ENCODE assay signal across 21 cellular contexts in genomic region chr22:37470087-37470445, GRCh38. TPM values are rescaled to one million over a fixed set of nuclear protein-coding genes. Genes with fewer than 3 reads are reported as not detected.
"Had no signal": no experiment of that assay in that cellular context is flagged by ENCODE, and none has a peak within 500 bp of the region (broad histone marks: within the 10 kb centered on the region; RNA-seq: fewer than 3 reads in every experiment).

No MANE protein-coding gene starts in this region.

- H3K9me3 Mint-ChIP-seq: activated B cell treated with CpG ODN at 0.5 μM for 24 hours; activated CD4-positive, alpha-beta T cell treated with anti-CD3 and anti-CD28 coated beads, Interleukin-2, amount 10 ng/mL, durations not matched to agents 24 days and 14 days; activated naive CD4-positive, alpha-beta T cell treated with anti-CD3 and anti-CD28 coated beads, Interleukin-2, amount 50 U/mL, for 72 hours; activated naive CD8-positive, alpha-beta T cell treated with anti-CD3 and anti-CD28 coated beads, Interleukin-2, amount 50 U/mL, for 24 hours had no signal

- H3K27ac Mint-ChIP-seq: activated B cell treated with CpG ODN at 0.5 μM for 24 hours; activated CD4-positive, alpha-beta T cell treated with anti-CD3 and anti-CD28 coated beads, Interleukin-2, amount 10 ng/mL, durations not matched to agents 24 days and 14 days; activated naive CD8-positive, alpha-beta T cell treated with anti-CD3 and anti-CD28 coated beads, Interleukin-2, amount 50 U/mL, for 24 hours had no signal

- ATAC-seq: activated naive CD4-positive, alpha-beta T cell treated with anti-CD3 and anti-CD28 coated beads, Interleukin-2, amount 50 U/mL, for 72 hours; activated naive CD8-positive, alpha-beta T cell treated with anti-CD3 and anti-CD28 coated beads, Interleukin-2, amount 50 U/mL, for 24 hours had no signal

- H3K27me3 Mint-ChIP-seq: activated B cell treated with CpG ODN at 0.5 μM for 24 hours; activated CD4-positive, alpha-beta T cell treated with anti-CD3 and anti-CD28 coated beads, Interleukin-2, amount 10 ng/mL, durations not matched to agents 24 days and 14 days; activated naive CD8-positive, alpha-beta T cell treated with anti-CD3 and anti-CD28 coated beads, Interleukin-2, amount 50 U/mL, for 24 hours had no signal

- DNase-seq: activated B cell treated with CpG ODN at 0.5 μM for 24 hours; activated CD4-positive, alpha-beta T cell treated with anti-CD3 and anti-CD28 coated beads for 1 hour; activated CD4-positive, alpha-beta T cell treated with anti-CD3 and anti-CD28 coated beads, Interleukin-2, amount 10 ng/mL, durations not matched to agents 24 days and 14 days; activated CD4-positive, alpha-beta T cell treated with anti-CD3 and anti-CD28 coated beads, Interleukin-2, amount 50 U/mL, for 48 hours; activated effector memory CD4-positive, alpha-beta T cell treated with anti-CD3 and anti-CD28 coated beads, Interleukin-2, amount 50 U/mL, for 16 hours; activated naive CD4-positive, alpha-beta T cell treated with Interleukin-2 at 50 U/mL for 16 hours; activated naive CD8-positive, alpha-beta T cell treated with anti-CD3 and anti-CD28 coated beads, Interleukin-2, amount 50 U/mL, for 24 hours; activated T-cell treated with anti-CD3 and anti-CD28 coated beads for 4 hours; brain microvascular endothelial cell; cerebellar nuclear complex; Kasumi-1; NCI-H1048; NCI-H1930; NCI-H226; NCI-H82; SIG-M5; T-helper 2 cell; T1000 had no signal

- H3K4me3 Mint-ChIP-seq: activated B cell treated with CpG ODN at 0.5 μM for 24 hours; activated CD4-positive, alpha-beta T cell treated with anti-CD3 and anti-CD28 coated beads, Interleukin-2, amount 10 ng/mL, durations not matched to agents 24 days and 14 days; activated naive CD8-positive, alpha-beta T cell treated with anti-CD3 and anti-CD28 coated beads, Interleukin-2, amount 50 U/mL, for 24 hours had no signal

RNA-seq across cellular contexts. Expression of gene MFNG, which starts 16.1 kb away (rescaled TPM):
- total RNA-seq: NCI-H460, RPMI7951 had no signal

RNA-seq across cellular contexts. Expression of gene ELFN2, which starts 42.8 kb away (rescaled TPM):
- total RNA-seq: activated B cell treated with CpG ODN at 0.5 μM for 24 hours had no signal

RNA-seq across cellular contexts. Expression of gene CARD10, which starts 49.1 kb away (rescaled TPM):
- total RNA-seq: activated B cell treated with CpG ODN at 0.5 μM for 24 hours; activated CD4-positive, alpha-beta T cell treated with anti-CD3 and anti-CD28 coated beads, Interleukin-2, amount 10 ng/mL, durations not matched to agents 24 days and 14 days had no signal
